ENCODE assay signal across 8 cellular contexts in the genomic region with DNA sequence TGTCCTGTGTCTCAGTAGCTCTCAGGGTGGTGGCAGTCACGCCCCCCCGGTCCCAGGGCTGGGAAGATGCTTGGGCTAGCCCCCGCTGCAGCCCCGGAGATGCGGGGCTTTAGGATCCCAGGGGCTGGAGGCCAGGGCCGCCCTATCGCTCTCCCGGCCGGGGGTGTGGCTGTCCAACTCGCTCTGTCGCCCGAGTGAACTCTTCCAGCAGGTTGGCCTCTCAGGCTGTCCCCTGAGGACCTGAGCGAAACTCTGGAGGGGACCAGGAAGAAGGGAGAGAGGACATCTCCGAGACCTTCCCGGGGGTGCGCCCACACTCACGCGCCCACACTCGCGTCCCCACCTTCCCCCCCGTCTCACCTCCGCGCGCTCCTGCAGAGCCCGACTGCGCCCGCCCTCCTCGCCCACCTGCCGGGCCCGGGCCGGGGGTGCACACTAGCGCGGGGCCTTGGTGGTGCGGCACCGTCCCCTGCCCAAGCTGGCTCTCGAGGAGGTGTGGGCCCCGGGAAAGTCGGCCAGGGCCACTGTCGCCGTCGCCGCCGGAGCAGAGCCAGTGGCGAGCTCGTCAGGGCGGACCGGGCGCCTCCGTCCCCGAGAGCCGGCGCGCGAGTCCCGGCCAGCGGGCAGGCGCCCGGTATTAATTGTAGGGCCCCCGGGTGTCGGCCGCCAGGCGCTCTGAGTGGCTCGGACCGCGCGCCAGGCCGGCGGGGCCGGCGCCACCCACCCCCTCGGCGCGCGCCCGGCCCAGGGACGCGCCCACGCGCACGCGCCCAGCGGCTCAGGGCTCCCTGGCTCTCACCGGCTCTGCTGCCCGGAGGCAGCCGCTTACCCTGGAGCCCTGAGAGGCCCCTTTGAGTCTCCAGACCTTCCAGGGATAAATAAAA.
DNase-seq lines count a peak whose midpoint lies in the region; ATAC-seq and TF ChIP-seq lines count a peak whose summit lies in the region.

No MANE protein-coding gene starts in this region.

- H3K36me3 ChIP-seq in GM23338 (ENCODE audit: insufficient read depth) (no peaks in the 10 kb centered on the region), mammary epithelial cell (ENCODE audit: insufficient read depth, low read length) (no peaks in the 10 kb centered on the region)

- H3K4me3 ChIP-seq in GM23338 (peak overlapping the region; percentile 81), mammary epithelial cell (replicated peaks in 1 of 3; ENCODE audit: insufficient read depth in 1 of 3, low read depth in 2 of 3, low read length in 3 of 3) (peak overlapping the region; percentile 72 to 89 (median 79)), skin epidermis (peak overlapping the region; percentile 60 to 92 (median 84))

- no TSS peak for BruUV-seq in mammary epithelial cell (replicated peaks; lab: Mats Ljungman, UMichigan)

- no peaks in the 10 kb centered on the region for H3K9me3 ChIP-seq in mammary epithelial cell (replicated peaks; ENCODE audit: insufficient read depth, low read length)

- H3K4me2 ChIP-seq in GM23338: peak overlapping the region; percentile 94
- peak overlapping the region; percentile 97 for H3K4me2 ChIP-seq in mammary epithelial cell (ENCODE audit: insufficient read depth, low read depth, low read length)

- dilution Hi-C loops in mammary epithelial cell (cut with HindIII; ENCODE audit: low sequenced_read_pairs): no loop called here

- peaks cover 24% of the 10 kb centered on the region for H3K4me1 Mint-ChIP-seq in GM23338
- peaks cover 16 to 23% of the 10 kb centered on the region in 2 donors for H3K4me1 Mint-ChIP-seq in immature natural killer cell

- no peaks in the 10 kb centered on the region for H3K9me3 Mint-ChIP-seq in GM23338
- no peaks in the 10 kb centered on the region for H3K9me3 Mint-ChIP-seq in immature natural killer cell

- H3K27me3 ChIP-seq in GM23338 (ENCODE audit: insufficient read depth) (peaks cover 55% of the 10 kb centered on the region), mammary epithelial cell (ENCODE audit: insufficient read depth, low read length) (no peaks in the 10 kb centered on the region)

- H3K27ac Mint-ChIP-seq in GM23338: no peak overlapping the region
- peak overlapping the region in 1 of 6 donors; percentile 34 for H3K27ac Mint-ChIP-seq in immature natural killer cell

- 3% methylated on average over 13 of the region's 85 CpGs for WGBS in mammary epithelial cell (ENCODE audit: low coverage, missing lambda C conversion rate)

- H3K36me3 Mint-ChIP-seq in GM23338 (ENCODE audit: low read depth) (no peaks in the 10 kb centered on the region; the same call in 2 of the 3 replicates), immature natural killer cell (no peaks in the 10 kb centered on the region)

- in situ Hi-C loops in mammary epithelial cell (cut with MboI; ENCODE audit: low sequenced_read_pairs in 2 of 2): loop anchor here in 1 of 2 donors (5.0 to 10.0 kb wide), 2 partner anchors 121 to 142 kb away; no protein-coding TSS in a partner anchor

- H3F3A ChIP-seq in GM23338 (replicated peaks; ENCODE audit: low read depth): 0 out of 2 replicates have a peak, but pooled peaks cover 3% of the 10 kb centered on the region

- peak overlapping the region; percentile 74 for H3K9ac ChIP-seq in mammary epithelial cell (ENCODE audit: insufficient read depth, low read length)

- CTCF ChIA-PET in mammary epithelial cell (lab: Charles Lee; ENCODE audit: low non-redundant PET): no interaction called here

- intact Hi-C loops in mammary epithelial cell (cut with micrococcal nuclease): loop anchor here (1.0 to 10.0 kb wide), 7 partner anchors 48 to 266 kb away; partner anchors contain the start of gene SVIL

- no peak for TF ChIP-seq CTCF in GM23338 (conservative IDR thresholded peaks at IDR 0.05; ENCODE audit: low read depth in 2 of 2)
- TF ChIP-seq CTCF in mammary epithelial cell (conservative IDR thresholded peaks at IDR 0.05 in 1 of 2, IDR thresholded peaks at IDR 0.05 in 1 of 2; ENCODE audit: extremely low read depth in 1 of 2, insufficient read depth in 1 of 2, low read depth in 1 of 2, low read length in 2 of 2): no peak

- H2AFZ ChIP-seq in GM23338: peak overlapping the region; percentile 99
- H2AFZ ChIP-seq in mammary epithelial cell (ENCODE audit: low read depth, low read length): peak overlapping the region; percentile 93

- DNase-seq in A172 (ENCODE audit: low spot score) (peak; percentile 18), GM23338 (ENCODE audit: low spot score) (peak; percentile 72), SW480 (ENCODE audit: low spot score) (peak; percentile 61), mammary epithelial cell (peak; percentile 61), immature natural killer cell (peak; percentile 15 to 28 (median 19))

- H3K79me2 ChIP-seq in GM23338 (replicated peaks; ENCODE audit: insufficient read depth): peaks cover 8% of the 10 kb centered on the region
- peaks cover 38% of the 10 kb centered on the region for H3K79me2 ChIP-seq in mammary epithelial cell (ENCODE audit: insufficient read depth, low read length)

- H3K27me3 Mint-ChIP-seq in GM23338 (ENCODE audit: insufficient read depth, low read depth, poor library complexity) (peaks cover 36% of the 10 kb centered on the region), immature natural killer cell (ENCODE audit: low read depth in 3 of 3) (peaks cover 0 to 5% (median 3%) of the 10 kb centered on the region in 3 donors)

- H3K9me2 ChIP-seq in GM23338 (ENCODE audit: insufficient read depth): no peaks in the 10 kb centered on the region

- ATAC-seq in GM23338: peak; percentile 49
- no peak for ATAC-seq in HG02973 (IDR thresholded peaks at IDR 0.05; ENCODE audit: unreplicated experiment)
- ATAC-seq in GM19023 (IDR thresholded peaks at IDR 0.05; ENCODE audit: unreplicated experiment): no peak

- H3K4me3 Mint-ChIP-seq in GM23338 (peak overlapping the region; percentile 85), immature natural killer cell (peak overlapping the region; percentile 82 to 87 (median 84))

- peaks cover 16% of the 10 kb centered on the region; the same call in 1 of the 2 replicates for H4K20me1 ChIP-seq in GM23338 (replicated peaks; ENCODE audit: insufficient read depth)
- H4K20me1 ChIP-seq in mammary epithelial cell (ENCODE audit: insufficient read depth, low read length): no peaks in the 10 kb centered on the region

- H3K4me1 ChIP-seq in GM23338 (ENCODE audit: insufficient read depth) (peaks cover 33% of the 10 kb centered on the region), mammary epithelial cell (ENCODE audit: insufficient read depth, low read length) (peaks cover 18% of the 10 kb centered on the region)

- H3K27ac ChIP-seq in GM23338 (ENCODE audit: low read depth): no peak overlapping the region
- peak overlapping the region; percentile 78 for H3K27ac ChIP-seq in mammary epithelial cell (ENCODE audit: insufficient read depth, low read depth, low read length)
- peak overlapping the region; percentile 79 to 99 (median 97) for H3K27ac ChIP-seq in skin epidermis

TF ChIP-seq in GM23338, 12 proteins besides CTCF, POLR2A, EP300 and RAD21:
- TF ChIP-seq ZNF114 (CRISPR knock-in tag; IDR thresholded peaks at IDR 0.05): no peak
- TF ChIP-seq NANOG (IDR thresholded peaks at IDR 0.05; ENCODE audit: borderline replicate concordance): no peak

Comparison
In these comparisons a context has a peak if more than half of its experiments do, and no peak if none do; other contexts are left out.
1. DNase-seq: peak in every context shown above with its lines; median percentile 72 in GM23338; 61 in SW480; 61 in mammary epithelial cell; 19 in immature natural killer cell; 18 in A172.